In the genomic region with DNA sequence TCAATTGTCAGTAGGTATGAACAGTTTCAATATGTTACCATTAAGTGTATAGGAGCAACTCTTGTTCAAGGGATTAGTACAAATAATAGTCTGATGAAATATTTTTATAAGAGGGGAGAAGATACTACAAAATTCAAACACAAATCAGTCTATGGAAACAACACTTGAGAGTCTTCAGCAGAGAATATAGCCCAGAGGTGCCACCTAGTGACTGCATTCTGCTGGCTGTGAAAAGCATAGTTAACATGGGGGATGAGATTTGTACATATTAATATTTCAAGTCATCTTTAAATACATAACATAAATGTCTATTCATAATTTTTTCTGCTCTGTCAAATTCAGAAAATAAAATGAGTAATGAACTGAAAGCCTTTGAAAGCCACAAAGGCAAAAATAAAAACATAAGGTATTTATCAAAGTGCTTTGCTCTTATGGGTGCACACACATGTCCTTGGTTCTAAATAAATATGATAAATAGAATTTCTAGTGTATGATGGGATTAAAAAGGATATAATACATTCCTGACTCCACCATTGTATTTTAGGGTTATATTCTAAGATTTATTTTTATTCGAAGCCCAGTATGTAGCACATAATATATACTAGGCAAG, we compare ENCODE assay signal across 8 cellular contexts.
DNase-seq lines count a peak whose midpoint lies in the region; ATAC-seq and TF ChIP-seq lines count a peak whose summit lies in the region.

No MANE protein-coding gene starts in this region.

- peak; percentile 69 for ATAC-seq in GM18861 (IDR thresholded peaks at IDR 0.05; ENCODE audit: unreplicated experiment)
- no peak for ATAC-seq in HG03135 (IDR thresholded peaks at IDR 0.05; ENCODE audit: unreplicated experiment)

- 85 to 96% (median 93%) methylated on average over 1 of the region's 1 CpG for WGBS in adrenal gland, 4 donors
- WGBS in tibial nerve, 2 donors, result 92 to 97% methylated on average over 1 of the region's 1 CpG

- H3K36me3 ChIP-seq in adrenal gland (replicated peaks in 1 of 2), result no peaks in the 10 kb centered on the region
- H3K36me3 ChIP-seq in tibial nerve, result no peaks in the 10 kb centered on the region

- TF ChIP-seq EP300 in tibial nerve (IDR thresholded peaks at IDR 0.05), result no peak

- no peaks in the 10 kb centered on the region for H3K27me3 ChIP-seq in adrenal gland
- no peaks in the 10 kb centered on the region for H3K27me3 ChIP-seq in tibial nerve

- DNase-seq in AG08396 (ENCODE audit: low spot score), result peak; percentile 18
- peak; percentile 58 for DNase-seq in NCI-H146 (lab: John Stamatoyannopoulos, UW)
- peak; percentile 27 to 75 (median 34) for DNase-seq in adrenal gland
- peak; percentile 24 for DNase-seq in iPS-NIHi11 (ENCODE audit: low spot score)
- peak in 1 of 2 donors; percentile 55 for DNase-seq in tibial nerve (ENCODE audit: low spot score in 2 of 2)
- no peak for DNase-seq in activated gamma-delta T cell treated with Interleukin-2 at 50 U/mL for 16 hours

- H3K27ac ChIP-seq in adrenal gland (no peak overlapping the region), tibial nerve (no peak overlapping the region)

- TF ChIP-seq CTCF in adrenal gland (IDR thresholded peaks at IDR 0.05) (peak in 5 of 6 experiments; percentile 52 to 70 (median 61)), tibial nerve (IDR thresholded peaks at IDR 0.05) (peak in 4 of 5 experiments; percentile 24 to 41 (median 36))

- intact Hi-C loops in adrenal gland (cut with DNase I), result no loop called here

- no peaks in the 10 kb centered on the region for H3K4me1 ChIP-seq in adrenal gland (replicated peaks in 1 of 2)
- H3K4me1 ChIP-seq in tibial nerve, result no peaks in the 10 kb centered on the region

- TF ChIP-seq POLR2A in adrenal gland (IDR thresholded peaks at IDR 0.05) (no peak), tibial nerve (IDR thresholded peaks at IDR 0.05) (no peak)

- H3K9me3 ChIP-seq in adrenal gland (replicated peaks in 1 of 3), result no peaks in the 10 kb centered on the region
- H3K9me3 ChIP-seq in tibial nerve, result no peaks in the 10 kb centered on the region

- H3K4me3 ChIP-seq in adrenal gland, result no peak overlapping the region
- no peak overlapping the region for H3K4me3 ChIP-seq in tibial nerve
